In the genomic region with DNA sequence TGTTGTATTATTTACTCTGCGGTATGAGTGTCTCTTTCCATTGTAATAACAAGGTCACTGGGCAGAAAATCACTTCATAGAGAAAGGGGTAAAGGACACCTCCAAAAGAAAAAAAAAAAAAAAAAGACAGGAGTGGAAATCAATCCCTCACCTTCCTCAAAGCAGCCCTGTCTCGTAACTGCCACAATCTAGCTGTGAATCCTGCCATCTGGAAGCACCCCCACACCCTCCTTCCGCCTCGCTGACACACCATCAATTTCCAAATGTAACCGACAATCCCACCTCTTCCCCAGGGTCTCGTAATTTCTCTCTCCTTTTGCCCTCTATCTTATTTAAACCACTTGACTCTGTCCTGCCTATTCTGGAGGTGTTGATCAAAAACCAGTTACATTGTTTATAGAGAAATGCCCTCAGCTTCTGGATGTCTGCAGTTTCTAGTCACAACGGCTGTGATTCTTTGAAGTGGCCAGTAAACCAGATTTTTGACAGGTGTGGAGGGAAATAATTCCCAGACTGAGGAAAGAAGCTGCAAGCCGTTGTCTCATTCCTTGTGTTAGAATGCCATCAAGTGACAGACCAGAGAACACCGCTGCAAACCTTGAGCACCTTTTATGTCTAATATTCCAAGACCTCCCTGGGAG, we compare ENCODE assay signal across 1 cellular context.
TF ChIP-seq lines count a peak whose summit lies in the region.

No MANE protein-coding gene starts in this region.

TF ChIP-seq in K562, 482 proteins besides CTCF, POLR2A, EP300 and RAD21 (continued from another document):
- TF ChIP-seq CBFA2T3 (IDR thresholded peaks at IDR 0.05): 0 out of 2 replicates have a peak, but pooled peaks have one; percentile 9
- TF ChIP-seq, protein P1, sequence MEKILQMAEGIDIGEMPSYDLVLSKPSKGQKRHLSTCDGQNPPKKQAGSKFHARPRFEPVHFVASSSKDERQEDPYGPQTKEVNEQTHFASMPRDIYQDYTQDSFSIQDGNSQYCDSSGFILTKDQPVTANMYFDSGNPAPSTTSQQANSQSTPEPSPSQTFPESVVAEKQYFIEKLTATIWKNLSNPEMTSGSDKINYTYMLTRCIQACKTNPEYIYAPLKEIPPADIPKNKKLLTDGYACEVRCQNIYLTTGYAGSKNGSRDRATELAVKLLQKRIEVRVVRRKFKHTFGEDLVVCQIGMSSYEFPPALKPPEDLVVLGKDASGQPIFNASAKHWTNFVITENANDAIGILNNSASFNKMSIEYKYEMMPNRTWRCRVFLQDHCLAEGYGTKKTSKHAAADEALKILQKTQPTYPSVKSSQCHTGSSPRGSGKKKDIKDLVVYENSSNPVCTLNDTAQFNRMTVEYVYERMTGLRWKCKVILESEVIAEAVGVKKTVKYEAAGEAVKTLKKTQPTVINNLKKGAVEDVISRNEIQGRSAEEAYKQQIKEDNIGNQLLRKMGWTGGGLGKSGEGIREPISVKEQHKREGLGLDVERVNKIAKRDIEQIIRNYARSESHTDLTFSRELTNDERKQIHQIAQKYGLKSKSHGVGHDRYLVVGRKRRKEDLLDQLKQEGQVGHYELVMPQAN (IDR thresholded peaks at IDR 0.05; ENCODE audit: borderline replicate concordance): no peak
